Comparison of ENCODE assay signal across 20 cellular contexts in the genomic region with DNA sequence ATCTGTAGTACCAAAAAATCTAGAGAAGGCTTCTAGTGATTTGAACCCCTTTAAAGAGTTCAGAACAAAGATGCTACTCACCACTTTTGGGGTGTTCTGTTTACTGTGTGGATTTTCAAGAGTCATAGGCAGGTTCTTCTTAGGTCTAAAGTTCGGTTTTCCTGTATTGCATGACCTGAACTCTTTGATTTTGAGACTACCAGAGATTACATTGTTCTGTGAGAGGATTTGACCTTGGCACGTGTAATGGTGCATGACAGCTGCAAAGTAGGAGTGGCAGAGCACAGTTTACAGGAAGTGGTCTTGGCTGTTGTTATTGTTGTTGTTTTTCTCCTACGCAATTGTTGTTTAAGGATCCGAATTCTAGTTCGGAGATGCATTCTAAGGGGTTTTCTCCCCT.
"Had no signal": no experiment of that assay in that cellular context is flagged by ENCODE, and none has a peak within 500 bp of the region (broad histone marks: within the 10 kb centered on the region; RNA-seq: fewer than 3 reads in every experiment).

No MANE protein-coding gene starts in this region.

- H3K27ac ChIP-seq: dorsolateral prefrontal cortex, heart left ventricle, neutrophil, psoas muscle, testis, tibial nerve, upper lobe of right lung, vagina had no signal

- H3K36me3 ChIP-seq: heart left ventricle, neutrophil, tibial nerve, upper lobe of right lung, vagina had no signal

- H3K4me3 ChIP-seq: dorsolateral prefrontal cortex, heart left ventricle, psoas muscle, testis, tibial nerve, upper lobe of right lung, vagina had no signal

- H3K27me3 ChIP-seq: dorsolateral prefrontal cortex, heart left ventricle, neutrophil, testis, tibial nerve, upper lobe of right lung, vagina had no signal

- ATAC-seq: heart left ventricle; left colon; naive thymus-derived CD8-positive, alpha-beta T cell; psoas muscle; sciatic nerve; stimulated activated naive B cell treated with anti-CD40 and anti-IgM and Interleukin-4, amounts not matched to agents 10 μg/mL and 1 μg/mL and 100 μg/mL, for 72 hours; stimulated activated naive CD8-positive, alpha-beta T cell treated with anti-CD3 and anti-CD28 coated beads, Interleukin-15, amount 100 ng/mL, for 72 hours; upper lobe of right lung had no signal

- H3K9me3 ChIP-seq: heart left ventricle, neutrophil, psoas muscle, testis, tibial nerve, upper lobe of right lung, vagina had no signal

- FAIRE-seq: frontal cortex had no signal

- H3K4me1 ChIP-seq: heart left ventricle, psoas muscle, testis, tibial nerve, upper lobe of right lung, vagina had no signal

- DNase-seq: dorsolateral prefrontal cortex; effector CD8-positive, alpha-beta T cell; heart left ventricle; hippocampal formation; left colon; mesendoderm; naive thymus-derived CD8-positive, alpha-beta T cell; psoas muscle; retina; stimulated activated CD4-positive, alpha-beta T cell treated with anti-CD3 and anti-CD28 coated beads, Interleukin-2, amount 100 ng/mL, for 24 hours; stimulated activated CD4-positive, alpha-beta T cell treated with anti-CD3 and anti-CD28 coated beads, Interleukin-4, amount 100 ng/mL, for 4 hours; stimulated activated naive B cell treated with anti-CD40 and anti-IgM and Interleukin-4, amounts not matched to agents 10 μg/mL and 1 μg/mL and 100 μg/mL, for 72 hours; stimulated activated naive CD8-positive, alpha-beta T cell treated with anti-CD3 and anti-CD28 coated beads, Interleukin-15, amount 100 ng/mL, for 72 hours; testis; upper lobe of right lung had no signal
